In genomic region chr11:44862546-44863101, GRCh38 we compare ENCODE assay signal across 9 cellular contexts.
DNase-seq lines count a peak whose midpoint lies in the region; ATAC-seq and TF ChIP-seq lines count a peak whose summit lies in the region.
"Had no signal": no experiment of that assay in that cellular context is flagged by ENCODE, and none has a peak within 500 bp of the region (broad histone marks: within the 10 kb centered on the region; RNA-seq: fewer than 3 reads in every experiment).

No MANE protein-coding gene starts in this region.

- H2AFZ ChIP-seq in smooth muscle cell (ENCODE audit: low read depth): no peak overlapping the region

- peak overlapping the region; percentile 42 for H3K4me2 ChIP-seq in smooth muscle cell

- H3K36me3 ChIP-seq in endodermal cell (ENCODE audit: control insufficient read depth, insufficient read depth, low read length) (no peaks in the 10 kb centered on the region), smooth muscle cell (ENCODE audit: low read depth) (no peaks in the 10 kb centered on the region)

- peak overlapping the region; percentile 91 for H3K27ac Mint-ChIP-seq in endodermal cell

- ATAC-seq in GM19452 (IDR thresholded peaks at IDR 0.05; ENCODE audit: unreplicated experiment) (peak; percentile 3), HG02973 (IDR thresholded peaks at IDR 0.05; ENCODE audit: unreplicated experiment) (no peak)

- no peaks in the 10 kb centered on the region for H4K20me1 ChIP-seq in smooth muscle cell (ENCODE audit: low read depth)

- H3F3A ChIP-seq in smooth muscle cell (ENCODE audit: low read depth): no peaks in the 10 kb centered on the region

- H3K4me1 Mint-ChIP-seq in endodermal cell: peaks cover 62% of the 10 kb centered on the region

- H3K9me3 Mint-ChIP-seq in endodermal cell: no peaks in the 10 kb centered on the region

- 77 to 95% methylated on average over 5 of the region's 5 CpGs for WGBS in endodermal cell (ENCODE audit: insufficient coverage in 1 of 2, insufficient read length in 1 of 2), 2 experiments
- WGBS in smooth muscle cell (ENCODE audit: low lambda C conversion rate): 61% methylated on average over 5 of the region's 5 CpGs

- TF ChIP-seq CTCF in endodermal cell (conservative IDR thresholded peaks at IDR 0.05) (no peak), smooth muscle cell (IDR thresholded peaks at IDR 0.05; ENCODE audit: borderline replicate concordance, insufficient read depth, poor library complexity, severe bottlenecking) (no peak), GM10266 (IDR thresholded peaks at IDR 0.05; ENCODE audit: control insufficient read depth, insufficient read depth, low read depth, missing control alignments) (no peak)

- H3K27me3 ChIP-seq in endodermal cell (ENCODE audit: control insufficient read depth, insufficient read depth, low read length, poor library complexity, severe bottlenecking): no peaks in the 10 kb centered on the region
- H3K27me3 ChIP-seq in smooth muscle cell (ENCODE audit: low read depth): no peaks in the 10 kb centered on the region

- DNase-seq in NCI-H524 treated with DMSO at 0.1 percent for 48 hours (lab: John Stamatoyannopoulos, UW): peak; percentile 15
- DNase-seq in endodermal cell: no peak
- no peak for DNase-seq in smooth muscle cell (lab: John Stamatoyannopoulos, UW; ENCODE audit: unreplicated experiment)
- no peak for DNase-seq in GM10266 (ENCODE audit: extremely low spot score)
- no peak for DNase-seq in stimulated activated CD4-positive, alpha-beta T cell treated with anti-CD3 and anti-CD28 coated beads, Interleukin-2, amount 100 ng/mL, for 24 hours
- no peak for DNase-seq in NAMALWA (ENCODE audit: low spot score)
- DNase-seq: NCI-H510A had no signal

- no peak overlapping the region for H3K9ac ChIP-seq in endodermal cell (ENCODE audit: extremely low read depth, low read length, poor library complexity, severe bottlenecking)
- no peak overlapping the region for H3K9ac ChIP-seq in smooth muscle cell (ENCODE audit: low read depth)

- H3K27ac ChIP-seq in endodermal cell (ENCODE audit: low read depth, low read length) (peak overlapping the region; percentile 5), smooth muscle cell (ENCODE audit: low read depth) (peak overlapping the region; percentile 55)

- H3K27me3 Mint-ChIP-seq in endodermal cell (ENCODE audit: insufficient read depth): peaks cover 5% of the 10 kb centered on the region

- peak overlapping the region; percentile 4 for H3K4me3 Mint-ChIP-seq in endodermal cell

- H3K9me3 ChIP-seq in endodermal cell (ENCODE audit: control insufficient read depth, low read length) (no peaks in the 10 kb centered on the region), smooth muscle cell (replicated peaks; ENCODE audit: low read depth) (no peaks in the 10 kb centered on the region)

- H3K4me3 ChIP-seq in endodermal cell (ENCODE audit: low read length): no peak overlapping the region
- no peak overlapping the region for H3K4me3 ChIP-seq in smooth muscle cell

- peaks cover 2% of the 10 kb centered on the region for H3K36me3 Mint-ChIP-seq in endodermal cell (ENCODE audit: low read depth)

- peaks cover 48% of the 10 kb centered on the region for H3K4me1 ChIP-seq in endodermal cell (ENCODE audit: control insufficient read depth, insufficient read depth, low read length)
- H3K4me1 ChIP-seq in smooth muscle cell (ENCODE audit: low read depth): peaks cover 31% of the 10 kb centered on the region

- no peaks in the 10 kb centered on the region for H3K79me2 ChIP-seq in smooth muscle cell (ENCODE audit: low read depth)
